Comparison of ENCODE assay signal across 8 cellular contexts in the genomic region with DNA sequence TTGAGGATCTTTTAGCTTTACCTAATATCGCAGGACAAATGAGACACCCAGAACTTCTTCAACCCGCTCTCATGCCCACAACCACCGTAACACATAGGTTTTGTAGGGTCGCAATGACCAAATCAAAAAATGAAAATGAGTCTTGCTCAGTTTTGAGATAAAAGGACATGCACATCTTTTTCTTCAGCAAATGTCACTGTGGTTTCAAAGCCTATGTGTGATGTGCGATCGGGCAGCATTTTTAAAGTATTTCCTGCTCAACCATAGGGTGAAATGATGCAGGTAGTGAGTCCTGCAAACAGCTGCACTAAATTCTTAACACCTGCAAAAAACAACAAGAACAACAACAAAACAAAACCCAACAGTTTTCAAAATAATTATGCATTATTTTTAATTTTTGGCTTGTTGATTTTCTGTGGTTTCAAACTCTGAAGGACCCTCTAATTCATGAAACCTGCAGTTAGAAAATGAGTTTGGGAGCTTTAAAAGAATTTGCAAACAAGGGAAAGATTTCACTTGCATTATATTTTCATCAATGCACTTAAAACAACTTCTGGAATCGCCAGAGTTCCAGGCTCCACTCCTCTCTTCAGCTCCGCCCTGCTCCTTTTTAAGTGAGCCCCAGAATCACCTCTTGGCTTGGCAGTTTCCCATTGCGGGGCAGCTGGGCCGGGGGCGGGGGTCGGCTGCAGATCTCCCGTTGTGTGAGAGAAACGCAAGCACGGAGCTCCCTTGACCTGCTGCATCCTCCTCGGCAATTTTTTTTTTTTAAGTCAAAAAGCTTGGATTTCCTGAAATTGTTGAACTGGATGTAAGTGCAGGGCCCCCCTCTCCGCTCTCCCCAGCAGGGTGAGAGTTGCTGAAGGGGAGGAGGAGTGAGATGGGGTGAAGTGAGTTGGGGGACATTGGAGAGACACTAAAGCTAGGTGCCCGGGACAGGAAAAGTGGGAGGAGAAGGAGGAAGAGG.
DNase-seq lines count a peak whose midpoint lies in the region; ATAC-seq, FAIRE-seq and TF ChIP-seq lines count a peak whose summit lies in the region.

No MANE protein-coding gene starts in this region.

- intact Hi-C loops in activated CD4-positive, alpha-beta T cell treated with anti-CD3 and anti-CD28 coated beads, Interleukin-2, amount 10 ng/mL, durations not matched to agents 24 days and 14 days (cut with micrococcal nuclease): loop anchor here (2.0 to 5.0 kb wide), 3 partner anchors 19 to 102 kb away; no protein-coding TSS in a partner anchor
- intact Hi-C loops in ascending aorta (cut with DNase I): loop anchor here (2.0 to 5.0 kb wide), 2 partner anchors 77 to 88 kb away; a partner anchor contains a TSS

- no peaks in the 10 kb centered on the region for H3K9me3 Mint-ChIP-seq in activated CD4-positive, alpha-beta T cell treated with anti-CD3 and anti-CD28 coated beads, Interleukin-2, amount 10 ng/mL, durations not matched to agents 24 days and 14 days

- peak overlapping the region; percentile 65 to 78 for H3K4me3 ChIP-seq in ascending aorta
- H3K4me3 ChIP-seq in kidney epithelial cell (ENCODE audit: low read depth, low read length): peak overlapping the region; percentile 91
- peak overlapping the region; percentile 85 for H3K4me3 ChIP-seq in thoracic aorta

- H3K36me3 ChIP-seq in ascending aorta (no peaks in the 10 kb centered on the region), kidney epithelial cell (ENCODE audit: control insufficient read depth, insufficient read depth, low read length) (no peaks in the 10 kb centered on the region), thoracic aorta (no peaks in the 10 kb centered on the region)

- peaks cover 30% of the 10 kb centered on the region for H3K36me3 Mint-ChIP-seq in activated CD4-positive, alpha-beta T cell treated with anti-CD3 and anti-CD28 coated beads, Interleukin-2, amount 10 ng/mL, durations not matched to agents 24 days and 14 days (ENCODE audit: low read depth)

- H3K9me3 ChIP-seq in ascending aorta (no peaks in the 10 kb centered on the region), thoracic aorta (no peaks in the 10 kb centered on the region)

- peaks cover 52% of the 10 kb centered on the region for H3K27me3 Mint-ChIP-seq in activated CD4-positive, alpha-beta T cell treated with anti-CD3 and anti-CD28 coated beads, Interleukin-2, amount 10 ng/mL, durations not matched to agents 24 days and 14 days

- peaks cover 0 to 4% of the 10 kb centered on the region in 2 donors for H3K4me1 ChIP-seq in ascending aorta
- peaks cover 4 to 17% of the 10 kb centered on the region in 2 donors for H3K4me1 ChIP-seq in thoracic aorta (ENCODE audit: control insufficient read depth in 1 of 2, low read depth in 2 of 2)

- ATAC-seq in thoracic aorta (ENCODE audit: insufficient number of reproducible peaks, low FRiP score, low read depth) (no peak), GM21447 (IDR thresholded peaks at IDR 0.05; ENCODE audit: unreplicated experiment) (no peak), HG03565 (IDR thresholded peaks at IDR 0.05; ENCODE audit: unreplicated experiment) (no peak)

- FAIRE-seq in frontal cortex (lab: Jason Lieb, UNC): no peak

- H3K27ac Mint-ChIP-seq in activated CD4-positive, alpha-beta T cell treated with anti-CD3 and anti-CD28 coated beads, Interleukin-2, amount 10 ng/mL, durations not matched to agents 24 days and 14 days: peak overlapping the region; percentile 93

- peak; percentile 65 for DNase-seq in activated CD4-positive, alpha-beta T cell treated with anti-CD3 and anti-CD28 coated beads, Interleukin-2, amount 10 ng/mL, durations not matched to agents 24 days and 14 days
- no peak for DNase-seq in activated CD4-positive, alpha-beta T cell treated with anti-CD3 and anti-CD28 coated beads, Interleukin-2, amount 50 U/mL, for 4 hours
- DNase-seq in ascending aorta (ENCODE audit: low spot score in 2 of 2) (no peak), kidney epithelial cell (ENCODE audit: low read depth) (no peak), thoracic aorta (ENCODE audit: low spot score) (no peak), frontal cortex (ENCODE audit: low spot score in 2 of 2) (no peak)

- H3K27me3 ChIP-seq in ascending aorta (peaks cover 7% of the 10 kb centered on the region), kidney epithelial cell (ENCODE audit: control insufficient read depth, insufficient read depth, low read length) (no peaks in the 10 kb centered on the region), thoracic aorta (replicated peaks; ENCODE audit: insufficient read depth) (no peaks in the 10 kb centered on the region)

- TF ChIP-seq CTCF in ascending aorta (IDR thresholded peaks at IDR 0.05): no peak
- no peak for TF ChIP-seq CTCF in kidney epithelial cell (IDR thresholded peaks at IDR 0.05; ENCODE audit: insufficient read depth, low read length, poor library complexity, severe bottlenecking)
- no peak for TF ChIP-seq CTCF in thoracic aorta (IDR thresholded peaks at IDR 0.05)

- H3K27ac ChIP-seq in ascending aorta (no peak overlapping the region), thoracic aorta (no peak overlapping the region)

- H3K4me3 Mint-ChIP-seq in activated CD4-positive, alpha-beta T cell treated with anti-CD3 and anti-CD28 coated beads, Interleukin-2, amount 10 ng/mL, durations not matched to agents 24 days and 14 days: peak overlapping the region; percentile 98

- H3K4me1 Mint-ChIP-seq in activated CD4-positive, alpha-beta T cell treated with anti-CD3 and anti-CD28 coated beads, Interleukin-2, amount 10 ng/mL, durations not matched to agents 24 days and 14 days: peaks cover 36% of the 10 kb centered on the region
